In genomic region chr9:75548871-75549270, GRCh38 we compare ENCODE assay signal across 7 cellular contexts.
"Had no signal": no experiment of that assay in that cellular context is flagged by ENCODE, and none has a peak within 500 bp of the region (broad histone marks: within the 10 kb centered on the region; RNA-seq: fewer than 3 reads in every experiment).

No MANE protein-coding gene starts in this region.

- DNase-seq: IMR-90, KBM-7, KG1 had no signal

- H3K4me3 ChIP-seq: K562 had no signal

- H3K9ac ChIP-seq: KMS-11 had no signal

- H3K4me2 ChIP-seq: KMS-11 had no signal

- H3K4me1 Mint-ChIP-seq: IgD-negative memory B cell had no signal

- H3K36me3 Mint-ChIP-seq: IgD-negative memory B cell had no signal

- H3K27me3 Mint-ChIP-seq: IgD-negative memory B cell had no signal

- H3K27ac ChIP-seq: HL-60, KMS-11 had no signal

- H3K27ac Mint-ChIP-seq: IgD-negative memory B cell had no signal
